15 cellular contexts compared by ENCODE assay signal in the genomic region with DNA sequence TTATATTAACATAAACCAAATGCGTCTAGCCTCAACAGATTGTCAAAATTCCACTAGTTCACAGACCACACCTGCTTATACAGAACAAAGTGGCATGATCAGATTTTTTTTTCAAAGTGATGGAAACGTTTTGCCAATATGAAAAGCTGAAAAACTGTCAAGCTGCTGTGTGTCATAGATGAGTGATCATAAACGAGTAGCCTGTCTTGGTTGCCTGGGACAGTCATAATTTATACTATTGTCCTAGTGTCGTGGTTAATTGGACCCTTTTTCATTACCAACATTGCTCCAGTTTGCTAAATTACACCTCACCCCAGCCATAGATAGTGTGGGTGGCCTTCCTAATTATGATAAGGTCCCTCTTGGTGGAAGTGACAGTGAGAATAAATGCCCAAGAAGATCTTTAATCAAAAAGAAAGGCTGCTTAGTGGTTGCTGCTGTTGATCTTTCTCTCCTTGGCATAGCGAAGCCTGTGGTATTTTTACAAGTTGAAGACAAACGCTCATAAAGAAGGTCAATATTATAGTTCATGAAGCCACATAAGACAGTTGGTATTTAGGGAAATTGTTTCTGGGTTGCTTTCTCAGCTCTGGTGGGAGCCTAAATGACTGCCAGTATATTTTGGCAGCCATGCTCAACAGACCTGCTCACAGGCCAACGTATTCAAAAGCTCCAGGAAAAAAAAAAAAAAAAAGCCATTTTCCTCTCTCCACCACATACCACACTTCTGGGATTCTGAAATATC.
"Had no signal": no experiment of that assay in that cellular context is flagged by ENCODE, and none has a peak within 500 bp of the region (broad histone marks: within the 10 kb centered on the region; RNA-seq: fewer than 3 reads in every experiment).

No MANE protein-coding gene starts in this region.

- H3K4me1 Mint-ChIP-seq: activated CD8-positive, alpha-beta memory T cell treated with anti-CD3 and anti-CD28 coated beads, Interleukin-2, amount 10 ng/mL, durations not matched to agents 7 days and 5 days; stimulated activated naive CD8-positive, alpha-beta T cell treated with anti-CD3 and anti-CD28 coated beads, Interleukin-15, amount 100 ng/mL, for 72 hours; T-helper 17 cell had no signal

- FAIRE-seq: bronchial epithelial cell, keratinocyte had no signal

- H3K4me3 Mint-ChIP-seq: activated CD8-positive, alpha-beta memory T cell treated with anti-CD3 and anti-CD28 coated beads, Interleukin-2, amount 10 ng/mL, durations not matched to agents 7 days and 5 days; activated T-cell treated with anti-CD3 and anti-CD28 coated beads, Interleukin-2, amount 50 U/mL, for 24 hours; stimulated activated naive CD8-positive, alpha-beta T cell treated with anti-CD3 and anti-CD28 coated beads, Interleukin-15, amount 100 ng/mL, for 72 hours; T-helper 17 cell had no signal

- DNase-seq: activated CD4-positive, alpha-beta T cell treated with anti-CD3 and anti-CD28 coated beads, Interleukin-2, amount 50 U/mL, for 4 hours; activated CD8-positive, alpha-beta memory T cell treated with anti-CD3 and anti-CD28 coated beads, Interleukin-2, amount 10 ng/mL, durations not matched to agents 7 days and 5 days; activated effector memory CD4-positive, alpha-beta T cell treated with Interleukin-2 at 50 U/mL for 16 hours; activated T-cell treated with anti-CD3 and anti-CD28 coated beads, Interleukin-2, amount 50 U/mL, for 24 hours; amygdala; effector CD4-positive, alpha-beta T cell; left ventricle myocardium superior; mesenchymal stem cell; stimulated activated CD4-positive, alpha-beta T cell treated with anti-CD3 and anti-CD28 coated beads, Interleukin-4, amount 100 ng/mL, for 1 hour; stimulated activated naive CD8-positive, alpha-beta T cell treated with anti-CD3 and anti-CD28 coated beads, Interleukin-15, amount 100 ng/mL, for 72 hours; T-helper 17 cell; testis had no signal

- ATAC-seq: activated CD8-positive, alpha-beta memory T cell treated with anti-CD3 and anti-CD28 coated beads, Interleukin-2, amount 10 ng/mL, durations not matched to agents 7 days and 5 days; activated naive CD4-positive, alpha-beta T cell treated with anti-CD3 and anti-CD28 coated beads, Interleukin-2, amount 50 U/mL, for 72 hours; left ventricle myocardium superior; stimulated activated naive CD8-positive, alpha-beta T cell treated with anti-CD3 and anti-CD28 coated beads, Interleukin-15, amount 100 ng/mL, for 72 hours; T-helper 17 cell had no signal

- H3K27ac Mint-ChIP-seq: activated CD8-positive, alpha-beta memory T cell treated with anti-CD3 and anti-CD28 coated beads, Interleukin-2, amount 10 ng/mL, durations not matched to agents 7 days and 5 days; activated naive CD4-positive, alpha-beta T cell treated with anti-CD3 and anti-CD28 coated beads, Interleukin-2, amount 50 U/mL, for 72 hours; activated T-cell treated with anti-CD3 and anti-CD28 coated beads, Interleukin-2, amount 50 U/mL, for 24 hours; stimulated activated naive CD8-positive, alpha-beta T cell treated with anti-CD3 and anti-CD28 coated beads, Interleukin-15, amount 100 ng/mL, for 72 hours; T-helper 17 cell had no signal

- H3K36me3 Mint-ChIP-seq: activated CD8-positive, alpha-beta memory T cell treated with anti-CD3 and anti-CD28 coated beads, Interleukin-2, amount 10 ng/mL, durations not matched to agents 7 days and 5 days had no signal

- H3K27me3 Mint-ChIP-seq: activated CD8-positive, alpha-beta memory T cell treated with anti-CD3 and anti-CD28 coated beads, Interleukin-2, amount 10 ng/mL, durations not matched to agents 7 days and 5 days; activated T-cell treated with anti-CD3 and anti-CD28 coated beads, Interleukin-2, amount 50 U/mL, for 24 hours; stimulated activated naive CD8-positive, alpha-beta T cell treated with anti-CD3 and anti-CD28 coated beads, Interleukin-15, amount 100 ng/mL, for 72 hours; T-helper 17 cell had no signal
